12 cellular contexts compared by ENCODE assay signal in the genomic region with DNA sequence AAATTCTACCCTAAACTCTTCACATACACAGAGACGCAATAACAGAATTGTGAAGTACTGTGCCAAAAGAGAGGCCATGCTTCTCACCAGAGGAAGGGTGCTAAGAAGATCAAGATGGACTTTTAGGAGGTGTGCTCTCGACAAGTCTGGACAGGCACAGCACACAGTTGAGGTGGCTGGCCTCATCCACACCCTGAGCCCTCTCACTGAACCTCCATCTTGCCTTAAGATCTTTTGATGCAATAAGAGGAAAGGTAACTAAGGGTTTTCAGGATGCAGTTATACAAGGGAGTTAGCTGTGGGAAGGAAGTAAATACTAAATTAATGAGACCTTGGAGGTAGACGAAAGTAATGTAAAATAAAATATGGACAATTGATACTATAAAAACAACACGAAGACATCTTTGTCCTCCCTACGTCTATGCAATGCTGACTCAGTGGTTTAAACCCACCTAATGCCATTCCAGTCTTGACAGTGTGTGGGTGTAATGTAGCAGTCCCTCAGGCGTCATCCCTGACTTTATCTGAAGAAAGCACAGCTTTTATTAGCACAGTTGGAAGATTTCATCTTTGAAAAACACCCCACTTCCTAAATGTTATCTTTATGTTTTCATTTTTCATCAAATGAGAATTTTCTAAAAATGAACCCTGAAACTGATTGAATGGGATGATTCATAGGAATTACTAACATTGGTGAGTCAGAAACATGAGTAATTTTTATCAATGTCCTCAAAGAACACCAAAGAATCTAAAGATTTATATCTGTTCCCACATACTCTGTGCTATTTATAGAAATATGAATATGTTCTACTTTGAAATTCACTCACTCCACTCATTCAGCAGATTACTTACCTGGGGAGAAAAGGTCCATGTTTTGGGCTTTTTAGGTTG. TPM values are rescaled to one million over a fixed set of nuclear protein-coding genes. Genes with fewer than 3 reads are reported as not detected.
A peak's percentile ranks its signal among the peaks of the same experiment; 100 is the strongest.
DNase-seq lines count a peak whose midpoint lies in the region; TF ChIP-seq lines count a peak whose summit lies in the region.
"Had no signal": no experiment of that assay in that cellular context is flagged by ENCODE, and none has a peak within 500 bp of the region (broad histone marks: within the 10 kb centered on the region; RNA-seq: fewer than 3 reads in every experiment).

No MANE protein-coding gene starts in this region.

- H3K79me2 ChIP-seq in OCI-LY7 (ENCODE audit: insufficient read depth, low read depth, low read length) = no peaks in the 10 kb centered on the region

- CTCF ChIA-PET in OCI-LY7 (lab: Charles Lee; ENCODE audit: unreplicated experiment) = no interaction called here

- peak overlapping the region; percentile 12 for H3K4me3 Mint-ChIP-seq in activated naive CD8-positive, alpha-beta T cell treated with anti-CD3 and anti-CD28 coated beads for 36 hours
- H3K4me3 Mint-ChIP-seq: CD8-positive, alpha-beta memory T cell had no signal

- H3K9me3 Mint-ChIP-seq in activated naive CD8-positive, alpha-beta T cell treated with anti-CD3 and anti-CD28 coated beads for 36 hours = peaks cover 10% of the 10 kb centered on the region

- no peaks in the 10 kb centered on the region for H3K9me2 ChIP-seq in OCI-LY7 (ENCODE audit: insufficient read depth, low read length)

- peak overlapping the region; percentile 85 for H3K27ac Mint-ChIP-seq in activated naive CD8-positive, alpha-beta T cell treated with anti-CD3 and anti-CD28 coated beads for 36 hours
- H3K27ac Mint-ChIP-seq: CD8-positive, alpha-beta memory T cell had no signal

- H3K4me1 ChIP-seq in OCI-LY7 (ENCODE audit: insufficient read depth, low read length, poor library complexity, severe bottlenecking) = no peaks in the 10 kb centered on the region

- no peak for TF ChIP-seq CTCF in OCI-LY7 (conservative IDR thresholded peaks at IDR 0.05; ENCODE audit: low read length)

- peaks cover 12% of the 10 kb centered on the region for H3K36me3 Mint-ChIP-seq in activated naive CD8-positive, alpha-beta T cell treated with anti-CD3 and anti-CD28 coated beads for 36 hours

- no peak overlapping the region for H3K4me2 ChIP-seq in OCI-LY7 (ENCODE audit: low read length)

- H3K9me3 ChIP-seq in OCI-LY7 (ENCODE audit: low read length) = no peaks in the 10 kb centered on the region

- no peaks in the 10 kb centered on the region for H3K27me3 Mint-ChIP-seq in activated naive CD8-positive, alpha-beta T cell treated with anti-CD3 and anti-CD28 coated beads for 36 hours

- no peak overlapping the region for H2AFZ ChIP-seq in OCI-LY7 (ENCODE audit: low read length)

- H4K20me1 ChIP-seq in OCI-LY7 (ENCODE audit: insufficient read depth, low read length) = no peaks in the 10 kb centered on the region

- BruUV-seq in OCI-LY7 (replicated peaks; lab: Mats Ljungman, UMichigan) = no TSS peak

- peaks cover 12% of the 10 kb centered on the region for H3K4me1 Mint-ChIP-seq in activated naive CD8-positive, alpha-beta T cell treated with anti-CD3 and anti-CD28 coated beads for 36 hours
- H3K4me1 Mint-ChIP-seq: CD8-positive, alpha-beta memory T cell had no signal

- POLR2A ChIA-PET in OCI-LY7 (lab: Charles Lee) = no interaction called here

- peak; percentile 13 for DNase-seq in stimulated activated CD4-positive, alpha-beta T cell treated with anti-CD3 and anti-CD28 coated beads, Interleukin-4, amount 100 ng/mL, for 24 hours
- DNase-seq in stimulated activated CD4-positive, alpha-beta T cell treated with anti-CD3 and anti-CD28 coated beads, Interleukin-4, amount 100 ng/mL, for 4 hours = no peak
- no peak for DNase-seq in activated naive CD8-positive, alpha-beta T cell treated with anti-CD3 and anti-CD28 coated beads for 36 hours
- DNase-seq in hepatic stellate cell (ENCODE audit: low spot score) = peak; percentile 63
- DNase-seq in OCI-LY7 (ENCODE audit: low spot score) = no peak
- DNase-seq in GM19240 (ENCODE audit: insufficient read length, low spot score) = no peak
- no peak for DNase-seq in NCI-H187 treated with DMSO at 0.1 percent for 48 hours (lab: John Stamatoyannopoulos, UW)
- no peak for DNase-seq in hippocampal formation (lab: John Stamatoyannopoulos, UW)
- DNase-seq: CD8-positive, alpha-beta memory T cell; midbrain; NCI-H2029 had no signal

- H3K27ac ChIP-seq in OCI-LY7 (ENCODE audit: low read depth, low read length, poor library complexity, severe bottlenecking) = no peak overlapping the region
- H3K27ac ChIP-seq: SK-N-MC had no signal

- intact Hi-C loops in OCI-LY7 (cut with micrococcal nuclease; ENCODE audit: unreplicated experiment) = no loop called here

- H3K4me3 ChIP-seq in OCI-LY7 (ENCODE audit: low read depth, low read length, poor library complexity, severe bottlenecking) = no peak overlapping the region
- H3K4me3 ChIP-seq: SK-N-MC had no signal

- H3K36me3 ChIP-seq in OCI-LY7 (ENCODE audit: insufficient read depth, low read length) = no peaks in the 10 kb centered on the region

RNA-seq across cellular contexts. Expression of gene MALL, which starts 34.0 kb away (rescaled TPM):
- total RNA-seq in activated naive CD8-positive, alpha-beta T cell treated with anti-CD3 and anti-CD28 coated beads for 36 hours = under 1 TPM; 0.35 to 0.42 TPM
- total RNA-seq in OCI-LY7 (2014; rRNA removed; shearing (Covaris generic)) = not detected in 2 replicates
- not detected in 2 replicates for total RNA-seq in OCI-LY7 (2022)

RNA-seq across cellular contexts. Expression of gene NPHP1, which starts 55.2 kb away (rescaled TPM):
- total RNA-seq in activated naive CD8-positive, alpha-beta T cell treated with anti-CD3 and anti-CD28 coated beads for 36 hours = 1 to 10 TPM; 1.6 to 1.9 TPM
- total RNA-seq in OCI-LY7 (2014; rRNA removed; shearing (Covaris generic)) = 0.85 and 1.6 TPM in 2 replicates
- total RNA-seq in OCI-LY7 (2022) = 1.2 and 2.0 TPM in 2 replicates

Comparison
In these comparisons a context has a peak if more than half of its experiments do, and no peak if none do; other contexts are left out.
1. DNase-seq: peak in stimulated activated CD4-positive, alpha-beta T cell treated with anti-CD3 and anti-CD28 coated beads, Interleukin-4, amount 100 ng/mL, for 24 hours (single experiment) and hepatic stellate cell (single experiment); none in stimulated activated CD4-positive, alpha-beta T cell treated with anti-CD3 and anti-CD28 coated beads, Interleukin-4, amount 100 ng/mL, for 4 hours (0 of 2), activated naive CD8-positive, alpha-beta T cell treated with anti-CD3 and anti-CD28 coated beads for 36 hours (single experiment), OCI-LY7 (single experiment), GM19240 (single experiment), NCI-H187 treated with DMSO at 0.1 percent for 48 hours (single experiment) and hippocampal formation (0 of 2).